In genomic region chrX:21838937-21839333, GRCh38 we compare ENCODE assay signal across 8 cellular contexts. TPM values are rescaled to one million over a fixed set of nuclear protein-coding genes. Genes with fewer than 3 reads are reported as not detected.
DNase-seq lines count a peak whose midpoint lies in the region; ATAC-seq and TF ChIP-seq lines count a peak whose summit lies in the region.

No MANE protein-coding gene starts in this region.

- POLR2A ChIA-PET in SK-N-SH (lab: Yijun Ruan, JAX): interaction anchor here (0.7 kb wide), 1 partner anchor 102 kb away, joined by 3 read pairs; no protein-coding TSS in a partner anchor

- H3K79me2 ChIP-seq in SK-N-SH (ENCODE audit: insufficient read depth) (peaks cover 27% of the 10 kb centered on the region), osteoblast (ENCODE audit: insufficient read depth, low read length) (peaks cover 27% of the 10 kb centered on the region)

- H3K4me2 ChIP-seq in SK-N-SH (peak overlapping the region; percentile 93; the same call in 1 of the 2 replicates), osteoblast (ENCODE audit: insufficient read depth, low read length) (peak overlapping the region; percentile 76)

- peaks cover 6 to 8% of the 10 kb centered on the region in 2 experiments for H3K36me3 ChIP-seq in SK-N-SH (replicated peaks in 1 of 2; ENCODE audit: control insufficient read depth in 1 of 2, insufficient read depth in 2 of 2, low read length in 1 of 2)
- no peaks in the 10 kb centered on the region for H3K36me3 ChIP-seq in osteoblast (ENCODE audit: insufficient read depth, low read length)

- no peaks in the 10 kb centered on the region for H3K9me2 ChIP-seq in SK-N-SH

- H3K27me3 ChIP-seq in SK-N-SH (ENCODE audit: insufficient read depth): no peaks in the 10 kb centered on the region; the same call in 1 of the 2 replicates
- H3K27me3 ChIP-seq in osteoblast (ENCODE audit: insufficient read depth, low read length): no peaks in the 10 kb centered on the region

- H3K9ac ChIP-seq in SK-N-SH: peak overlapping the region; percentile 88

- H3K9me3 ChIP-seq in SK-N-SH (no peaks in the 10 kb centered on the region), osteoblast (ENCODE audit: low read depth, low read length) (no peaks in the 10 kb centered on the region)

- TF ChIP-seq RAD21 in SK-N-SH (IDR thresholded peaks at IDR 0.05; ENCODE audit: low read length): no peak

- H3F3A ChIP-seq in SK-N-SH (replicated peaks; ENCODE audit: insufficient read depth): peaks cover 4% of the 10 kb centered on the region

- CTCF ChIA-PET in SK-N-SH (lab: Yijun Ruan, JAX): interaction anchor here (0.6 to 1.1 kb wide), 4 partner anchors 128 to 1309 kb away, joined by 3 read pairs; no protein-coding TSS in a partner anchor

- TF ChIP-seq CTCF in SK-N-SH (IDR thresholded peaks at IDR 0.05) (no peak), osteoblast (IDR thresholded peaks at IDR 0.05; ENCODE audit: extremely low read depth, low read depth, low read length) (no peak)

- peak; percentile 16 for ATAC-seq in HG02623 (IDR thresholded peaks at IDR 0.05; ENCODE audit: unreplicated experiment)

- H2AFZ ChIP-seq in SK-N-SH (ENCODE audit: low read depth) (peak overlapping the region; percentile 86), osteoblast (ENCODE audit: low read length) (peak overlapping the region; percentile 87)

- no peak for TF ChIP-seq EP300 in SK-N-SH (IDR thresholded peaks at IDR 0.05; ENCODE audit: borderline replicate concordance in 1 of 2, low read depth in 1 of 2, low read length in 1 of 2)

- peak; percentile 52 for DNase-seq in ELR (ENCODE audit: low read depth)
- DNase-seq in SK-N-SH: no peak
- peak; percentile 19 for DNase-seq in fibroblast of gingiva (ENCODE audit: low read depth)
- no peak for DNase-seq in osteoblast (ENCODE audit: insufficient read length, low spot score, missing footprints)
- DNase-seq in stimulated activated CD4-positive, alpha-beta T cell treated with anti-CD3 and anti-CD28 coated beads, Interleukin-4, amount 100 ng/mL, for 24 hours: no peak
- DNase-seq in central memory CD4-positive, alpha-beta T cell: no peak
- no peak for DNase-seq in activated CD4-positive, alpha-beta T cell treated with anti-CD3 and anti-CD28 coated beads for 4 hours

- H3K4me3 ChIP-seq in SK-N-SH (ENCODE audit: low read depth in 2 of 2, low read length in 1 of 2) (peak overlapping the region; percentile 85 to 88), osteoblast (ENCODE audit: insufficient read depth, low read length) (peak overlapping the region; percentile 84)

- H3K27ac ChIP-seq in SK-N-SH (ENCODE audit: low read depth in 2 of 2, low read length in 1 of 2) (peak overlapping the region; percentile 65 to 73), osteoblast (ENCODE audit: low read depth, low read length) (peak overlapping the region; percentile 78)

- WGBS in SK-N-SH (ENCODE audit: low lambda C conversion rate): 9% methylated on average over 4 of the region's 4 CpGs

- no peaks in the 10 kb centered on the region for H4K20me1 ChIP-seq in SK-N-SH (ENCODE audit: insufficient read depth)
- H4K20me1 ChIP-seq in osteoblast (ENCODE audit: insufficient read depth, low read length): no peaks in the 10 kb centered on the region

- H3K4me1 ChIP-seq in SK-N-SH (ENCODE audit: control insufficient read depth in 1 of 2, insufficient read depth in 2 of 2, low read depth in 1 of 2, low read length in 1 of 2) (no peaks in the 10 kb centered on the region; a peak in 2 of 4 replicates), osteoblast (ENCODE audit: insufficient read depth, low read length) (peaks cover 2% of the 10 kb centered on the region)

TF ChIP-seq in SK-N-SH, 30 proteins besides CTCF, POLR2A, EP300 and RAD21:
- TF ChIP-seq, protein P1, sequence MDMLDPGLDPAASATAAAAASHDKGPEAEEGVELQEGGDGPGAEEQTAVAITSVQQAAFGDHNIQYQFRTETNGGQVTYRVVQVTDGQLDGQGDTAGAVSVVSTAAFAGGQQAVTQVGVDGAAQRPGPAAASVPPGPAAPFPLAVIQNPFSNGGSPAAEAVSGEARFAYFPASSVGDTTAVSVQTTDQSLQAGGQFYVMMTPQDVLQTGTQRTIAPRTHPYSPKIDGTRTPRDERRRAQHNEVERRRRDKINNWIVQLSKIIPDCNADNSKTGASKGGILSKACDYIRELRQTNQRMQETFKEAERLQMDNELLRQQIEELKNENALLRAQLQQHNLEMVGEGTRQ (IDR thresholded peaks at IDR 0.05; ENCODE audit: borderline replicate concordance, low read depth, low read length): no peak
- TF ChIP-seq PBX3 (IDR thresholded peaks at IDR 0.05): no peak
- TF ChIP-seq NFIC (IDR thresholded peaks at IDR 0.05; ENCODE audit: borderline replicate concordance): no peak
- TF ChIP-seq, protein P2, sequence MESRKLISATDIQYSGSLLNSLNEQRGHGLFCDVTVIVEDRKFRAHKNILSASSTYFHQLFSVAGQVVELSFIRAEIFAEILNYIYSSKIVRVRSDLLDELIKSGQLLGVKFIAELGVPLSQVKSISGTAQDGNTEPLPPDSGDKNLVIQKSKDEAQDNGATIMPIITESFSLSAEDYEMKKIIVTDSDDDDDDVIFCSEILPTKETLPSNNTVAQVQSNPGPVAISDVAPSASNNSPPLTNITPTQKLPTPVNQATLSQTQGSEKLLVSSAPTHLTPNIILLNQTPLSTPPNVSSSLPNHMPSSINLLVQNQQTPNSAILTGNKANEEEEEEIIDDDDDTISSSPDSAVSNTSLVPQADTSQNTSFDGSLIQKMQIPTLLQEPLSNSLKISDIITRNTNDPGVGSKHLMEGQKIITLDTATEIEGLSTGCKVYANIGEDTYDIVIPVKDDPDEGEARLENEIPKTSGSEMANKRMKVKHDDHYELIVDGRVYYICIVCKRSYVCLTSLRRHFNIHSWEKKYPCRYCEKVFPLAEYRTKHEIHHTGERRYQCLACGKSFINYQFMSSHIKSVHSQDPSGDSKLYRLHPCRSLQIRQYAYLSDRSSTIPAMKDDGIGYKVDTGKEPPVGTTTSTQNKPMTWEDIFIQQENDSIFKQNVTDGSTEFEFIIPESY (IDR thresholded peaks at IDR 0.05; ENCODE audit: borderline replicate concordance, low read depth): no peak
- no peak for TF ChIP-seq SIN3A (IDR thresholded peaks at IDR 0.05; ENCODE audit: borderline replicate concordance, low read depth, low read length)
- TF ChIP-seq GATA2 (CRISPR knock-in tag; IDR thresholded peaks at IDR 0.05): no peak

RNA-seq across cellular contexts. Expression of gene MBTPS2, which starts 0.5 kb away (rescaled TPM):
- polyA plus RNA-seq in SK-N-SH (2012; rRNA removed): 21.6 and 24.8 TPM in 2 replicates
- 25.7 and 25.8 TPM in 2 replicates for polyA plus RNA-seq in SK-N-SH (2012; cell fraction: cytosol; rRNA removed)
- polyA plus RNA-seq in SK-N-SH (2012; cell fraction: nucleus; rRNA removed): 7.2 and 15.9 TPM in 2 replicates
- total RNA-seq in osteoblast: 9.0 and 9.1 TPM in 2 replicates

RNA-seq across cellular contexts. Expression of gene YY2, which starts 16.9 kb away (rescaled TPM):
- 2.3 and 2.8 TPM in 2 replicates for polyA plus RNA-seq in SK-N-SH (2012; rRNA removed)
- polyA plus RNA-seq in SK-N-SH (2012; cell fraction: cytosol; rRNA removed): 2.8 and 3.0 TPM in 2 replicates
- 5.1 and 5.7 TPM in 2 replicates for polyA plus RNA-seq in SK-N-SH (2012; cell fraction: nucleus; rRNA removed)
- total RNA-seq in osteoblast: 1.4 and 2.4 TPM in 2 replicates

Comparison
In these comparisons a context has a peak if more than half of its experiments do, and no peak if none do; other contexts are left out.
1. DNase-seq: peak in ELR (single experiment) and fibroblast of gingiva (single experiment); none in SK-N-SH (single experiment), osteoblast (single experiment), stimulated activated CD4-positive, alpha-beta T cell treated with anti-CD3 and anti-CD28 coated beads, Interleukin-4, amount 100 ng/mL, for 24 hours (single experiment), central memory CD4-positive, alpha-beta T cell (single experiment) and activated CD4-positive, alpha-beta T cell treated with anti-CD3 and anti-CD28 coated beads for 4 hours (0 of 2).